In genomic region chr12:105977256-105978051, GRCh38 we compare ENCODE assay signal across 20 cellular contexts.
DNase-seq lines count a peak whose midpoint lies in the region; ATAC-seq and TF ChIP-seq lines count a peak whose summit lies in the region.
"Had no signal": no experiment of that assay in that cellular context is flagged by ENCODE, and none has a peak within 500 bp of the region (broad histone marks: within the 10 kb centered on the region; RNA-seq: fewer than 3 reads in every experiment).

No MANE protein-coding gene starts in this region.

- no peaks in the 10 kb centered on the region for H3K4me1 Mint-ChIP-seq in MCF 10A (ENCODE audit: insufficient read depth, unreplicated experiment)
- H3K4me1 Mint-ChIP-seq: activated B cell treated with CpG ODN at 0.5 μM for 24 hours; CD4-positive, alpha-beta memory T cell; naive thymus-derived CD4-positive, alpha-beta T cell had no signal

- no peak for TF ChIP-seq CTCF in mammary epithelial cell (conservative IDR thresholded peaks at IDR 0.05 in 1 of 2, IDR thresholded peaks at IDR 0.05 in 1 of 2; ENCODE audit: extremely low read depth in 1 of 2, insufficient read depth in 1 of 2, low read depth in 1 of 2, low read length in 2 of 2)
- no peak for TF ChIP-seq CTCF in MCF 10A (IDR thresholded peaks at IDR 0.05; ENCODE audit: unreplicated experiment)
- no peak for TF ChIP-seq CTCF in astrocyte of the spinal cord (IDR thresholded peaks at IDR 0.05; ENCODE audit: low read depth, low read length)

- no peak overlapping the region for H3K4me3 Mint-ChIP-seq in MCF 10A (ENCODE audit: unreplicated experiment)
- H3K4me3 Mint-ChIP-seq: activated B cell treated with CpG ODN at 0.5 μM for 24 hours; CD4-positive, alpha-beta memory T cell; naive thymus-derived CD4-positive, alpha-beta T cell; stimulated activated naive CD8-positive, alpha-beta T cell treated with anti-CD3 and anti-CD28 coated beads, Interleukin-15, Interleukin-2, amounts not matched to agents 100 ng/mL and 50 ng/mL, for 24 hours had no signal

- POLR2A ChIA-PET in MCF 10A (lab: Yijun Ruan, JAX), result no interaction called here

- H3K4me3 ChIP-seq in mammary epithelial cell (replicated peaks in 1 of 3; ENCODE audit: insufficient read depth in 1 of 3, low read depth in 2 of 3, low read length in 3 of 3), result no peak overlapping the region
- H3K4me3 ChIP-seq in astrocyte of the spinal cord (ENCODE audit: low read depth, low read length), result no peak overlapping the region

- H3K4me1 ChIP-seq in mammary epithelial cell (ENCODE audit: insufficient read depth, low read length), result peaks cover 25% of the 10 kb centered on the region

- intact Hi-C loops in mammary epithelial cell (cut with micrococcal nuclease), result loop anchor here (5.0 kb wide), 1 partner anchor 40 kb away; no protein-coding TSS in a partner anchor
- intact Hi-C loops in MCF 10A (cut with micrococcal nuclease), result no loop called here

- WGBS in mammary epithelial cell (ENCODE audit: low coverage, missing lambda C conversion rate), result 92% methylated on average over 4 of the region's 4 CpGs

- H3K4me2 ChIP-seq in mammary epithelial cell (ENCODE audit: insufficient read depth, low read depth, low read length), result no peak overlapping the region

- in situ Hi-C loops in mammary epithelial cell (cut with MboI; ENCODE audit: low sequenced_read_pairs in 2 of 2), result no loop called here
- in situ Hi-C loops in astrocyte of the spinal cord (cut with HindIII; ENCODE audit: low sequenced_read_pairs), result no loop called here

- H3K36me3 Mint-ChIP-seq in MCF 10A (ENCODE audit: insufficient read depth, unreplicated experiment), result no peaks in the 10 kb centered on the region
- H3K36me3 Mint-ChIP-seq: CD4-positive, alpha-beta memory T cell; naive thymus-derived CD4-positive, alpha-beta T cell had no signal

- dilution Hi-C loops in mammary epithelial cell (cut with HindIII; ENCODE audit: low sequenced_read_pairs), result no loop called here

- no peak overlapping the region for H2AFZ ChIP-seq in mammary epithelial cell (ENCODE audit: low read depth, low read length)

- no peaks in the 10 kb centered on the region for H3K9me3 Mint-ChIP-seq in MCF 10A (ENCODE audit: unreplicated experiment)
- H3K9me3 Mint-ChIP-seq: activated B cell treated with CpG ODN at 0.5 μM for 24 hours; stimulated activated naive CD8-positive, alpha-beta T cell treated with anti-CD3 and anti-CD28 coated beads, Interleukin-15, Interleukin-2, amounts not matched to agents 100 ng/mL and 50 ng/mL, for 24 hours had no signal

- no peak for ATAC-seq in HG02840 (IDR thresholded peaks at IDR 0.05; ENCODE audit: low FRiP score, unreplicated experiment)
- ATAC-seq: naive thymus-derived CD4-positive, alpha-beta T cell had no signal

- no peak overlapping the region for H3K27ac ChIP-seq in mammary epithelial cell (ENCODE audit: insufficient read depth, low read depth, low read length)
- H3K27ac ChIP-seq: 22Rv1, HL-60, RWPE1 had no signal

- H4K20me1 ChIP-seq in mammary epithelial cell (ENCODE audit: insufficient read depth, low read length), result no peaks in the 10 kb centered on the region

- peak; percentile 65 for DNase-seq in mammary epithelial cell
- no peak for DNase-seq in MCF 10A (ENCODE audit: unreplicated experiment)
- peak; percentile 93 for DNase-seq in astrocyte of the spinal cord (ENCODE audit: low read depth, low spot score)
- peak; percentile 63 for DNase-seq in hepatic stellate cell (ENCODE audit: low spot score)
- DNase-seq in stromal cell of bone marrow (ENCODE audit: low read depth), result peak; percentile 31
- no peak for DNase-seq in NCI-H2081 (lab: John Stamatoyannopoulos, UW)
- DNase-seq in NK-92 (lab: John Stamatoyannopoulos, UW; ENCODE audit: unreplicated experiment), result no peak
- DNase-seq: activated B cell treated with CpG ODN at 0.5 μM for 24 hours; amniotic stem cell; CD4-positive, alpha-beta memory T cell; cortex of kidney; DND-41; naive thymus-derived CD4-positive, alpha-beta T cell; NCI-H1436 treated with DMSO at 0.1 percent for 48 hours; stimulated activated CD4-positive, alpha-beta T cell treated with anti-CD3 and anti-CD28 coated beads, Interleukin-12 subunit alpha, Interleukin-12 subunit beta, amount 100 ng/mL, for 4 hours had no signal

- BruUV-seq in mammary epithelial cell (replicated peaks; lab: Mats Ljungman, UMichigan) (no TSS peak), MCF 10A (replicated peaks; lab: Mats Ljungman, UMichigan) (no TSS peak)

- H3K27me3 ChIP-seq in mammary epithelial cell (ENCODE audit: insufficient read depth, low read length), result no peaks in the 10 kb centered on the region

- no peaks in the 10 kb centered on the region for H3K79me2 ChIP-seq in mammary epithelial cell (ENCODE audit: insufficient read depth, low read length)

- H3K36me3 ChIP-seq in mammary epithelial cell (ENCODE audit: insufficient read depth, low read length), result no peaks in the 10 kb centered on the region

- no peaks in the 10 kb centered on the region for H3K9me3 ChIP-seq in mammary epithelial cell (replicated peaks; ENCODE audit: insufficient read depth, low read length)

- CTCF ChIA-PET in mammary epithelial cell (lab: Charles Lee; ENCODE audit: low non-redundant PET) (interaction anchor here (0.6 kb wide), 1 partner anchor 171 kb away, joined by 4 read pairs; no protein-coding TSS in a partner anchor), MCF 10A (lab: Yijun Ruan, JAX) (no interaction called here)

- H3K27ac Mint-ChIP-seq in MCF 10A (ENCODE audit: low read depth, unreplicated experiment), result no peak overlapping the region
- H3K27ac Mint-ChIP-seq: activated B cell treated with CpG ODN at 0.5 μM for 24 hours; CD4-positive, alpha-beta memory T cell; naive thymus-derived CD4-positive, alpha-beta T cell; stimulated activated naive CD8-positive, alpha-beta T cell treated with anti-CD3 and anti-CD28 coated beads, Interleukin-15, Interleukin-2, amounts not matched to agents 100 ng/mL and 50 ng/mL, for 24 hours had no signal

- no peaks in the 10 kb centered on the region for H3K27me3 Mint-ChIP-seq in MCF 10A (ENCODE audit: insufficient read depth, unreplicated experiment)
- H3K27me3 Mint-ChIP-seq: activated B cell treated with CpG ODN at 0.5 μM for 24 hours had no signal

- no peak overlapping the region for H3K9ac ChIP-seq in mammary epithelial cell (ENCODE audit: insufficient read depth, low read length)

Comparison
In these comparisons a context has a peak if more than half of its experiments do, and no peak if none do; other contexts are left out.
1. DNase-seq: peak in mammary epithelial cell (single experiment), astrocyte of the spinal cord (single experiment), hepatic stellate cell (single experiment) and stromal cell of bone marrow (single experiment); none in MCF 10A (single experiment), NCI-H2081 (0 of 2) and NK-92 (single experiment).